In genomic region chr1:56831874-56832693, GRCh38 we compare ENCODE assay signal across 8 cellular contexts. TPM values are rescaled to one million over a fixed set of nuclear protein-coding genes. Genes with fewer than 3 reads are reported as not detected.
DNase-seq lines count a peak whose midpoint lies in the region; ATAC-seq and TF ChIP-seq lines count a peak whose summit lies in the region.

No MANE protein-coding gene starts in this region.

- ATAC-seq in upper lobe of left lung (ENCODE audit: low FRiP score in 2 of 2), result peak; percentile 83

- no peak overlapping the region for H3K27ac Mint-ChIP-seq in activated naive CD4-positive, alpha-beta T cell treated with anti-CD3 and anti-CD28 coated beads for 36 hours

- no peak overlapping the region for H3K4me3 Mint-ChIP-seq in activated naive CD4-positive, alpha-beta T cell treated with anti-CD3 and anti-CD28 coated beads for 36 hours

- H3K4me1 ChIP-seq in upper lobe of left lung, result no peaks in the 10 kb centered on the region

- peaks cover 22% of the 10 kb centered on the region for H3K27me3 Mint-ChIP-seq in activated naive CD4-positive, alpha-beta T cell treated with anti-CD3 and anti-CD28 coated beads for 36 hours (ENCODE audit: low read depth)

- no peaks in the 10 kb centered on the region for H3K36me3 ChIP-seq in upper lobe of left lung

- H3K27me3 ChIP-seq in upper lobe of left lung, result no peaks in the 10 kb centered on the region

- in situ Hi-C loops in Caki2 (cut with HindIII; ENCODE audit: low pct_unique_long_range_greater_than_20kb, low sequenced_read_pairs), result no loop called here

- TF ChIP-seq EP300 in upper lobe of left lung (IDR thresholded peaks at IDR 0.05), result no peak

- no peak overlapping the region for H3K27ac ChIP-seq in upper lobe of left lung

- intact Hi-C loops in activated naive CD4-positive, alpha-beta T cell treated with anti-CD3 and anti-CD28 coated beads for 36 hours (cut with micrococcal nuclease), result loop anchor here (1.0 to 10.0 kb wide), 5 partner anchors 136 to 1820 kb away; no protein-coding TSS in a partner anchor
- intact Hi-C loops in posterior cingulate gyrus (cut with DNase I), result loop anchor here (1.0 to 5.0 kb wide), 3 partner anchors 229 to 1330 kb away; no protein-coding TSS in a partner anchor

- no peak overlapping the region for H3K4me3 ChIP-seq in upper lobe of left lung

- 17 to 21% methylated on average over 8 of the region's 8 CpGs for WGBS in upper lobe of left lung, 2 donors

- H3K4me1 Mint-ChIP-seq in activated naive CD4-positive, alpha-beta T cell treated with anti-CD3 and anti-CD28 coated beads for 36 hours (ENCODE audit: low read depth), result peaks cover 6% of the 10 kb centered on the region

- no peaks in the 10 kb centered on the region for H3K9me3 ChIP-seq in upper lobe of left lung

- TF ChIP-seq CTCF in GM20000 (IDR thresholded peaks at IDR 0.05; ENCODE audit: extremely low read depth, missing control alignments), result peak; percentile 96
- TF ChIP-seq CTCF in upper lobe of left lung (IDR thresholded peaks at IDR 0.05), result peak; percentile 64 to 97 (median 83)

- peak; percentile 57 for DNase-seq in Caki2 (ENCODE audit: low read depth)
- DNase-seq in GM20000 (ENCODE audit: low spot score), result peak; percentile 68
- peak; percentile 1 for DNase-seq in KG1 (lab: John Stamatoyannopoulos, UW)
- peak; percentile 51 for DNase-seq in SK-N-DZ (ENCODE audit: low spot score)
- DNase-seq in activated naive CD4-positive, alpha-beta T cell treated with anti-CD3 and anti-CD28 coated beads for 36 hours, result peak; percentile 78
- peak; percentile 70 for DNase-seq in glomerular endothelial cell (ENCODE audit: extremely low read depth, low read depth, low spot score)
- DNase-seq in posterior cingulate gyrus, result peak; percentile 22 to 96 (median 71)
- peak in 1 of 2 donors; percentile 65 for DNase-seq in upper lobe of left lung

- no peaks in the 10 kb centered on the region for H3K9me3 Mint-ChIP-seq in activated naive CD4-positive, alpha-beta T cell treated with anti-CD3 and anti-CD28 coated beads for 36 hours

- CTCF ChIA-PET in activated naive CD4-positive, alpha-beta T cell treated with anti-CD3 and anti-CD28 coated beads for 36 hours (lab: Charles Lee), result interaction anchor here (0.5 to 3.4 kb wide), 10 partner anchors 9 to 1638 kb away, joined by 3 to 16 read pairs (median 3); no protein-coding TSS in a partner anchor

- H3K36me3 Mint-ChIP-seq in activated naive CD4-positive, alpha-beta T cell treated with anti-CD3 and anti-CD28 coated beads for 36 hours (ENCODE audit: low read depth), result no peaks in the 10 kb centered on the region

- no peak for TF ChIP-seq POLR2A in upper lobe of left lung (IDR thresholded peaks at IDR 0.05)

RNA-seq across cellular contexts. Expression of gene FYB2, which starts 12.9 kb away (rescaled TPM):
- not detected in 2 replicates for total RNA-seq in Caki2 (2014; rRNA removed; shearing (Covaris generic); ENCODE audit: low replicate concordance)
- polyA plus RNA-seq in SK-N-DZ (2014; cell fraction: cytosol; rRNA removed), result not detected in 2 replicates
- not detected in 2 replicates for polyA plus RNA-seq in SK-N-DZ (2014; cell fraction: nucleus; rRNA removed)
- total RNA-seq in activated naive CD4-positive, alpha-beta T cell treated with anti-CD3 and anti-CD28 coated beads for 36 hours, result not detected
- total RNA-seq in glomerular endothelial cell, result not detected in 2 replicates
- 10 to 100 TPM in 2 of 6 donors, 1 to 10 TPM in 4; 1.2 to 43.2 (median 7.2) TPM for total RNA-seq in upper lobe of left lung

RNA-seq across cellular contexts. Expression of gene C8A, which starts 22.5 kb away (rescaled TPM):
- not detected in 2 replicates for total RNA-seq in Caki2 (2014; rRNA removed; shearing (Covaris generic); ENCODE audit: low replicate concordance)
- not detected in 2 replicates for polyA plus RNA-seq in SK-N-DZ (2014; cell fraction: cytosol; rRNA removed)
- polyA plus RNA-seq in SK-N-DZ (2014; cell fraction: nucleus; rRNA removed), result not detected in 2 replicates
- not detected for total RNA-seq in activated naive CD4-positive, alpha-beta T cell treated with anti-CD3 and anti-CD28 coated beads for 36 hours
- total RNA-seq in glomerular endothelial cell, result not detected in 2 replicates
- under 1 TPM in 1 of 6 donors, not detected in 5; 0.09 TPM for total RNA-seq in upper lobe of left lung
